Comparison of ENCODE assay signal across 14 cellular contexts in the genomic region with DNA sequence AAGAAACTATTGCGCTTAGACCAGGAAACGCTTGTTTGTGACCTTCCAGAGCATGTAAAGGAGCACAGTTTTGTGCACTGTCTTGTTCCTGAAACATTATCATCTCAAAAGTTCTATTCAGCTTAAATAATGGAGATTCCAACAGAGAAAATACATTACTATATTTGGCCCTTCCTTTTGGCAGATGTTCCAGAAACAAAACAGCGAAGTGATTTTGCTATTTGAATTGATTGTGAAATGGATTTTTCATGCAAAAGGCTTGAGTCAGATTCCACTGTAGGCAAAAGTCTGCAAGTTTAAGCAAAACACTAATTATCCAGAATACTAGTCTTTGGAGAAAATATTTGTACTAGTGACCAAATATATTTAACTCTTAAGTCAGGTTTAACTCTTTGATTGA.
"Had no signal": no experiment of that assay in that cellular context is flagged by ENCODE, and none has a peak within 500 bp of the region (broad histone marks: within the 10 kb centered on the region; RNA-seq: fewer than 3 reads in every experiment).

No MANE protein-coding gene starts in this region.

- FAIRE-seq: islet of Langerhans, urothelium cell line had no signal

- H3K27ac ChIP-seq: body of pancreas, foreskin keratinocyte, heart left ventricle, SJSA1, skin epidermis, stomach had no signal

- H3K9me3 ChIP-seq: body of pancreas, heart left ventricle, SJSA1, stomach had no signal

- H3K4me1 ChIP-seq: body of pancreas, foreskin keratinocyte, heart left ventricle, SJSA1, stomach had no signal

- DNase-seq: activated CD8-positive, alpha-beta memory T cell treated with anti-CD3 and anti-CD28 coated beads, Interleukin-2, amount 50 U/mL, for 4 hours; activated CD8-positive, alpha-beta T cell treated with anti-CD3 and anti-CD28 coated beads for 36 hours; activated naive CD4-positive, alpha-beta T cell treated with anti-CD3 and anti-CD28 coated beads for 36 hours; body of pancreas; cerebellar nuclear complex; heart left ventricle; stomach; T1000 had no signal

- H3K9me3 Mint-ChIP-seq: activated CD8-positive, alpha-beta T cell treated with anti-CD3 and anti-CD28 coated beads for 36 hours; activated naive CD4-positive, alpha-beta T cell treated with anti-CD3 and anti-CD28 coated beads for 36 hours; natural killer cell treated with Interleukin-12 subunit alpha and Interleukin-12 subunit beta and Interleukin-15 and Interleukin-18, amount 100 ng/mL, for 72 hours had no signal

- H3K4me3 ChIP-seq: body of pancreas, heart left ventricle, SJSA1, skin epidermis, stomach had no signal

- H3K4me3 Mint-ChIP-seq: activated CD8-positive, alpha-beta T cell treated with anti-CD3 and anti-CD28 coated beads for 36 hours; activated naive CD4-positive, alpha-beta T cell treated with anti-CD3 and anti-CD28 coated beads for 36 hours; natural killer cell treated with Interleukin-12 subunit alpha and Interleukin-12 subunit beta and Interleukin-15 and Interleukin-18, amount 100 ng/mL, for 72 hours had no signal

- H3K27me3 Mint-ChIP-seq: activated CD8-positive, alpha-beta T cell treated with anti-CD3 and anti-CD28 coated beads for 36 hours; natural killer cell treated with Interleukin-12 subunit alpha and Interleukin-12 subunit beta and Interleukin-15 and Interleukin-18, amount 100 ng/mL, for 72 hours had no signal

- H3K36me3 Mint-ChIP-seq: natural killer cell treated with Interleukin-12 subunit alpha and Interleukin-12 subunit beta and Interleukin-15 and Interleukin-18, amount 100 ng/mL, for 72 hours had no signal

- H3K36me3 ChIP-seq: heart left ventricle, SJSA1, stomach had no signal

- H3K27me3 ChIP-seq: body of pancreas, foreskin keratinocyte, heart left ventricle, SJSA1, stomach had no signal

- H3K27ac Mint-ChIP-seq: activated CD8-positive, alpha-beta T cell treated with anti-CD3 and anti-CD28 coated beads for 36 hours; activated naive CD4-positive, alpha-beta T cell treated with anti-CD3 and anti-CD28 coated beads for 36 hours; natural killer cell treated with Interleukin-12 subunit alpha and Interleukin-12 subunit beta and Interleukin-15 and Interleukin-18, amount 100 ng/mL, for 72 hours had no signal
